Comparison of ENCODE assay signal across 24 cellular contexts in the genomic region with DNA sequence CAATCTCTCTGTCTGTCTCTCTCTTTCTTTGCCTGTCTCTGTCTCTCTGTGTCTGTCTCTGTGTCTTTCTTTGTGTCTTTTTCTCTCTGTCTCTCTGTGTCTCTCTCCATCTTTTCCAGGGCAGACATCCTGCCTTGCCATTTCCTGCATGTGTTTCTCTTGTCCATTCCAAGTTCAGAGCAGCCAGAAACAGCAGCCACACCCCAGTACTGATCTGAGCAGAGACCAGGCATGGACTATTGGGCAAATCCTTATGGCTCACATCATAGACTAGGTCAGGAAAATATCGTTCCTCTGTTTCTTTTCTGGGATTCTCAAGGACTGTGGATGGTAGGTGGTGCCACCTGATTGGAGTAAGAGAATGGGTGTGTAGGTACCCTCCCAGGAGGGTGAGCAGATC.
"Had no signal": no experiment of that assay in that cellular context is flagged by ENCODE, and none has a peak within 500 bp of the region (broad histone marks: within the 10 kb centered on the region; RNA-seq: fewer than 3 reads in every experiment).

No MANE protein-coding gene starts in this region.

- ATAC-seq: left colon; left lung; naive thymus-derived CD8-positive, alpha-beta T cell; pancreas; right lobe of liver had no signal

- H3K4me3 ChIP-seq: left lung, pancreas, prostate gland, right lobe of liver, smooth muscle cell, testis, thyroid gland, transverse colon, upper lobe of left lung, vagina had no signal

- H3K4me2 ChIP-seq: smooth muscle cell had no signal

- H3K36me3 ChIP-seq: left lung, pancreas, prostate gland, right lobe of liver, thyroid gland, transverse colon, upper lobe of left lung, vagina had no signal

- DNase-seq: hypothalamus; immature natural killer cell; kidney; left colon; left lung; naive thymus-derived CD8-positive, alpha-beta T cell; nucleus accumbens; pancreas; retina; right lobe of liver; stimulated activated CD4-positive, alpha-beta T cell treated with anti-CD3 and anti-CD28 coated beads, Interleukin-1b, Interleukin-23, amount 100 ng/mL, for 48 hours; stimulated activated CD4-positive, alpha-beta T cell treated with anti-CD3 and anti-CD28 coated beads, Interleukin-2, amount 100 ng/mL, for 48 hours; stimulated activated CD4-positive, alpha-beta T cell treated with anti-CD3 and anti-CD28 coated beads, Interleukin-4, amount 100 ng/mL, for 4 hours; stimulated activated CD8-positive, alpha-beta memory T cell treated with anti-CD3 and anti-CD28 coated beads, Interleukin-4, amount 100 ng/mL, for 48 hours; stimulated activated naive CD4-positive, alpha-beta T cell treated with Interleukin-2 at 50 U/mL for 16 hours; stimulated activated naive CD8-positive, alpha-beta T cell treated with anti-CD3 and anti-CD28 coated beads, Interleukin-15, amount 100 ng/mL, for 72 hours; substantia nigra; testis; thyroid gland; transverse colon had no signal

- H3K27ac ChIP-seq: pancreas, prostate gland, right lobe of liver, testis, thyroid gland, transverse colon, vagina had no signal

- H3K9me3 ChIP-seq: left lung, pancreas, prostate gland, right lobe of liver, testis, thyroid gland, transverse colon, upper lobe of left lung, vagina had no signal

- H3K27me3 ChIP-seq: pancreas, right lobe of liver, testis, thyroid gland, transverse colon, upper lobe of left lung, vagina had no signal

- H3K4me1 ChIP-seq: left lung, pancreas, prostate gland, right lobe of liver, testis, thyroid gland, transverse colon, vagina had no signal
